10 cellular contexts compared by ENCODE assay signal in the genomic region with DNA sequence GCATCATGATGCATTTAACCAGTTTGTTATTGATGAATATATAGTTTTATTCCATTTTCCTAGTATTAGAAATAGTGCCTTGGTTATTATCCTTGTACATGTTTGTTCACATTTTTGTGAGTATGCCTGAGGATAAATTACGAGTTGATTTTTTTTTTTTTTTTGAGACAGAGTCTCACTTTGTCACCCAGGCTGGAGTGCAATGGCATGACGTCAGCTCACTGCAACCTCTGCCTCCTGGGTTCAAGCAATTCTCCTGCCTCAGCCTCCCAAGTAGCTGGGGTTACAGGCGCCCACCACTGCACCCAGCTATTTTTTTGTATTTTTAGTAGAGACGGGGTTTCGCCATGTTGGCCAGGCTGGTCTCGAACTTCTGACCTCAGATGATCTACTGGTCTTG. TPM values are rescaled to one million over a fixed set of nuclear protein-coding genes. Genes with fewer than 3 reads are reported as not detected.
DNase-seq lines count a peak whose midpoint lies in the region; ATAC-seq, FAIRE-seq and TF ChIP-seq lines count a peak whose summit lies in the region.
"Not testable (repeated sequence)": the region's sequence is repeated elsewhere in the genome, so short reads cannot be mapped to it uniquely, and the experiment has no call there.
"Had no signal": no experiment of that assay in that cellular context is flagged by ENCODE, and none has a peak within 500 bp of the region (broad histone marks: within the 10 kb centered on the region; RNA-seq: fewer than 3 reads in every experiment).

No MANE protein-coding gene starts in this region.

- ATAC-seq in PC-3; RWPE2 (ENCODE audit: low read depth); foreskin keratinocyte: not testable (repeated sequence)

- TF ChIP-seq CTCF in PC-3 (conservative IDR thresholded peaks at IDR 0.05; ENCODE audit: low read depth, low read length); RWPE2 (IDR thresholded peaks at IDR 0.05; ENCODE audit: poor library complexity, severe bottlenecking); endothelial cell of umbilical vein (IDR thresholded peaks at IDR 0.05; ENCODE audit: extremely low read depth in 1 of 2, insufficient read depth in 1 of 2, low read depth in 1 of 2, low read length in 2 of 2); foreskin keratinocyte (conservative IDR thresholded peaks at IDR 0.05); smooth muscle cell (IDR thresholded peaks at IDR 0.05; ENCODE audit: borderline replicate concordance, insufficient read depth, poor library complexity, severe bottlenecking): not testable (repeated sequence)

- H3K4me1 ChIP-seq in PC-3 (ENCODE audit: insufficient read depth, low read length) (peaks cover 80% of the 10 kb centered on the region), RWPE2 (ENCODE audit: insufficient read depth, poor library complexity, severe bottlenecking) (peaks cover 38% of the 10 kb centered on the region), endothelial cell of umbilical vein (ENCODE audit: control insufficient read depth, extremely low read depth, insufficient read depth, low read length) (peaks cover 40% of the 10 kb centered on the region), foreskin keratinocyte (peaks cover 34% of the 10 kb centered on the region)
- not testable (repeated sequence) for H3K4me1 ChIP-seq in smooth muscle cell (ENCODE audit: low read depth)

- CTCF ChIA-PET in PC-3 (lab: Charles Lee) = interaction anchor here (1.3 kb wide), 1 partner anchor 59 kb away, joined by 4 read pairs; no protein-coding TSS in a partner anchor
- CTCF ChIA-PET in endothelial cell of umbilical vein (lab: Charles Lee) = not testable (repeated sequence)

- 0 out of 2 replicates have a peak overlapping the region, but pooled peaks have one; percentile 69 for H3K4me2 ChIP-seq in PC-3 (ENCODE audit: low read length)
- H3K4me2 ChIP-seq in endothelial cell of umbilical vein (ENCODE audit: insufficient read depth, low read length); smooth muscle cell: not testable (repeated sequence)

- not testable (repeated sequence) for TF ChIP-seq POLR2A in endothelial cell of umbilical vein (IDR thresholded peaks at IDR 0.05; ENCODE audit: low read depth, low read length)

- not testable (repeated sequence) for FAIRE-seq in endothelial cell of umbilical vein (lab: Jason Lieb, UNC)

- POLR2A ChIA-PET in PC-3 (lab: Charles Lee; ENCODE audit: unreplicated experiment); endothelial cell of umbilical vein (lab: Charles Lee): not testable (repeated sequence)

- H3K27ac ChIP-seq in PC-3 (ENCODE audit: low read length) (peak overlapping the region; percentile 79), RWPE2 (ENCODE audit: poor library complexity, severe bottlenecking) (peak overlapping the region; percentile 97), angular gyrus (ENCODE audit: low read depth, low read length) (peak overlapping the region; percentile 90), endothelial cell of umbilical vein (ENCODE audit: insufficient read depth, low read depth, low read length) (peak overlapping the region; percentile 70), foreskin keratinocyte (peak overlapping the region; percentile 91), layer of hippocampus (ENCODE audit: low read depth, low read length) (peak overlapping the region; percentile 76), smooth muscle cell (ENCODE audit: low read depth) (peak overlapping the region; percentile 75), temporal lobe (ENCODE audit: low read depth, low read length) (peak overlapping the region; percentile 89)

- not testable (repeated sequence) for H3K9me2 ChIP-seq in PC-3 (replicated peaks; ENCODE audit: low read length)

- not testable (repeated sequence) for H3K9me3 ChIP-seq in PC-3 (ENCODE audit: low read length); RWPE2 (ENCODE audit: severe bottlenecking); endothelial cell of umbilical vein (replicated peaks; ENCODE audit: control insufficient read depth, insufficient read depth, low read length); smooth muscle cell (replicated peaks; ENCODE audit: low read depth)

- H3K9ac ChIP-seq in PC-3 (ENCODE audit: low read length); endothelial cell of umbilical vein (replicated peaks; ENCODE audit: extremely low read depth, insufficient read depth, low read length); smooth muscle cell (ENCODE audit: low read depth): not testable (repeated sequence)

- not testable (repeated sequence) for H3K27me3 ChIP-seq in PC-3 (ENCODE audit: low read length); RWPE2 (ENCODE audit: insufficient read depth, poor library complexity, severe bottlenecking); endothelial cell of umbilical vein (ENCODE audit: control insufficient read depth in 2 of 2, insufficient read depth in 2 of 2, low read length in 2 of 2); foreskin keratinocyte; layer of hippocampus (ENCODE audit: control insufficient read depth, insufficient read depth, low read length); smooth muscle cell (ENCODE audit: low read depth)

- WGBS in smooth muscle cell (ENCODE audit: low lambda C conversion rate) = 94% methylated on average over 6 of the region's 6 CpGs

- not testable (repeated sequence) for DNase-seq in PC-3; RWPE2 (ENCODE audit: low spot score); endothelial cell of umbilical vein (ENCODE audit: low read depth, low spot score); foreskin keratinocyte; smooth muscle cell (lab: John Stamatoyannopoulos, UW; ENCODE audit: unreplicated experiment)

- intact Hi-C loops in PC-3 (cut with micrococcal nuclease) = not testable (repeated sequence)
- intact Hi-C loops in endothelial cell of umbilical vein (cut with micrococcal nuclease) = loop anchor here (1.0 kb wide), 1 partner anchor 54 kb away; no protein-coding TSS in a partner anchor

- not testable (repeated sequence) for BruUV-seq in PC-3 (replicated peaks; lab: Mats Ljungman, UMichigan); endothelial cell of umbilical vein (replicated peaks; lab: Mats Ljungman, UMichigan)

- H3K9me1 ChIP-seq in endothelial cell of umbilical vein (replicated peaks; ENCODE audit: control insufficient read depth, extremely low read depth, insufficient read depth, low read length) = not testable (repeated sequence)

- dilution Hi-C loops in endothelial cell of umbilical vein (cut with MboI; ENCODE audit: extremely low pct_ligation_motif_present, low sequenced_read_pairs) = not testable (repeated sequence)

- H3K36me3 ChIP-seq in PC-3 (ENCODE audit: low read depth, low read length); RWPE2 (ENCODE audit: low read depth); endothelial cell of umbilical vein (ENCODE audit: control insufficient read depth in 2 of 2, extremely low read depth in 1 of 2, insufficient read depth in 2 of 2, low read length in 2 of 2); smooth muscle cell (ENCODE audit: low read depth): not testable (repeated sequence)

- H2AFZ ChIP-seq in PC-3 (ENCODE audit: low read length); endothelial cell of umbilical vein (ENCODE audit: low read depth, low read length); smooth muscle cell (ENCODE audit: low read depth): not testable (repeated sequence)

- not testable (repeated sequence) for H3K4me3 ChIP-seq in PC-3 (ENCODE audit: low read length); RWPE2 (ENCODE audit: severe bottlenecking); endothelial cell of umbilical vein (replicated peaks in 1 of 3; ENCODE audit: insufficient read depth in 1 of 3, low read depth in 1 of 3, low read length in 3 of 3); smooth muscle cell

- H4K20me1 ChIP-seq in PC-3 (ENCODE audit: low read length); endothelial cell of umbilical vein (replicated peaks; ENCODE audit: control insufficient read depth, extremely low read depth, insufficient read depth, low read length); smooth muscle cell (ENCODE audit: low read depth): not testable (repeated sequence)

- peaks cover 67% of the 10 kb centered on the region for H3K79me2 ChIP-seq in PC-3 (ENCODE audit: low read length)
- not testable (repeated sequence) for H3K79me2 ChIP-seq in endothelial cell of umbilical vein (ENCODE audit: control insufficient read depth, insufficient read depth, low read length); smooth muscle cell (ENCODE audit: low read depth)

- peaks cover 39% of the 10 kb centered on the region for H3F3A ChIP-seq in PC-3 (ENCODE audit: low read length, unreplicated experiment)
- H3F3A ChIP-seq in smooth muscle cell (ENCODE audit: low read depth) = not testable (repeated sequence)

RNA-seq across cellular contexts. Expression of a gene that starts 4.7 kb away (rescaled TPM):
- 19.0 and 20.2 TPM in 2 replicates for total RNA-seq in PC-3 (2014; rRNA removed)
- 2.9 and 5.5 TPM in 2 replicates for total RNA-seq in endothelial cell of umbilical vein
- 0.76 and 1.3 TPM in 2 replicates for polyA plus RNA-seq in endothelial cell of umbilical vein
- polyA plus RNA-seq in endothelial cell of umbilical vein (2011; cell fraction: cytosol; rRNA removed) = 0.94 and 1.1 TPM in 2 replicates
- polyA plus RNA-seq in endothelial cell of umbilical vein (2011; cell fraction: nucleus; rRNA removed) = 1.9 and 2.1 TPM in 2 replicates
- 0.97 and 1.5 TPM in 2 replicates for polyA plus RNA-seq in endothelial cell of umbilical vein (2012)
- 1.8 and 3.3 TPM in 2 replicates for polyA minus RNA-seq in endothelial cell of umbilical vein
- polyA minus RNA-seq in endothelial cell of umbilical vein (2011; cell fraction: cytosol; rRNA and poly(A)+ RNA removed) = not detected
- polyA minus RNA-seq in endothelial cell of umbilical vein (2011; cell fraction: nucleus; rRNA and poly(A)+ RNA removed) = 5.0 and 6.6 TPM in 2 replicates
- total RNA-seq in foreskin keratinocyte = 6.0 and 8.1 TPM in 2 replicates
- 2.8 and 3.6 TPM in 2 replicates for polyA plus RNA-seq in foreskin keratinocyte
- total RNA-seq in smooth muscle cell = 3.1 and 3.7 TPM in 2 replicates
- polyA plus RNA-seq in smooth muscle cell = 1.9 and 2.0 TPM in 2 replicates
- total RNA-seq in temporal lobe = 16.2 TPM
- total RNA-seq: Caco-2 had no signal
- polyA plus RNA-seq: CD14-positive monocyte had no signal
